Comparison of ENCODE assay signal across 7 cellular contexts in the genomic region with DNA sequence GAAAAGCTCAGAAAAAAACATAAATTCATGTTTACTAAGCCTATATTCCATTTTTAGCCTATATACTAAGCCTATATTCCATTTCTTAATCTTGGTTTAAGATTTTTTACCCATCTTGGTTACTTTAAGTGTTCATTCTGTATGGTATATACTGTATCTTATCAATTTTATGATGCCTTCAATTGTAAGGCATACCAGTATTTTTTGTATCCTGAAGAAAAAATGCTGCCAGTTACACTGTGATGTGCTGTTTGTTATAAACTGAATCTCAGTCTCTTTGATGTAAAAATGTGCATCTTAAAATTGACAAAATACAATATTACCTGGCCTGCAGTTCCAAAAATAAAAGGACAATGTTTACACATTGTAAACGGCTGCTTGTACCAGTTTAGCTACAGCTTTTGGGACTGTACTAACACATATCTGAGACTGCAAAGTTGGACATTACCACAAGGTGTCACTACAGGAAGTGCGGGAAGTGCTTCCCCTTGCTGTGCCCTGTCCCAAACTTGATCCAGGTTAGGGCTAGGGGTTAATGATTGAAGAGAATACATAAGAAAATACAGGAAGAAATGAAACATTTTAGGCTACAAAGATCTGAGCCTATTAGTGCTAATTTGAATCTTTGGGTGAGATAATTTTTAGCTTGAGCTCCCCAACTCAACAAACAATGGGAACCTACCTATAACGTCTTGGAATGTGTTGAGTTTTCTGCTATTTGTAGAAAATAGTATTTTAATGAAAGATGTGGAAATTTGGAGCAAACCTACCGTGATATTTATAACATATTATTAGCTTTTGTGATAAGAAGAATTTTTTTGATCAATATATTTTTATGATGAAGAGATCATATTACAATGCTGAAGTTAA.
A peak's percentile ranks its signal among the peaks of the same experiment; 100 is the strongest.
DNase-seq lines count a peak whose midpoint lies in the region; ATAC-seq and TF ChIP-seq lines count a peak whose summit lies in the region.

No MANE protein-coding gene starts in this region.

- H3K9me3 Mint-ChIP-seq in stimulated activated naive B cell treated with anti-CD40 and anti-IgM and Interleukin-4, amounts not matched to agents 10 μg/mL and 1 μg/mL and 100 μg/mL, for 72 hours, result peaks cover 0 to 9% of the 10 kb centered on the region in 2 donors

- peaks cover 13 to 16% of the 10 kb centered on the region in 2 donors for H3K27me3 Mint-ChIP-seq in stimulated activated naive B cell treated with anti-CD40 and anti-IgM and Interleukin-4, amounts not matched to agents 10 μg/mL and 1 μg/mL and 100 μg/mL, for 72 hours

- no peaks in the 10 kb centered on the region for H3K4me1 ChIP-seq in hepatocyte (ENCODE audit: insufficient read depth)

- H3K27me3 ChIP-seq in hepatocyte, result no peaks in the 10 kb centered on the region

- H4K20me1 ChIP-seq in hepatocyte (ENCODE audit: insufficient read depth, poor library complexity, severe bottlenecking), result no peaks in the 10 kb centered on the region

- peaks cover 2 to 14% of the 10 kb centered on the region in 2 donors for H3K4me1 Mint-ChIP-seq in stimulated activated naive B cell treated with anti-CD40 and anti-IgM and Interleukin-4, amounts not matched to agents 10 μg/mL and 1 μg/mL and 100 μg/mL, for 72 hours

- peak; percentile 83 for TF ChIP-seq CTCF in hepatocyte (IDR thresholded peaks at IDR 0.05; ENCODE audit: poor library complexity)

- H3K36me3 Mint-ChIP-seq in stimulated activated naive B cell treated with anti-CD40 and anti-IgM and Interleukin-4, amounts not matched to agents 10 μg/mL and 1 μg/mL and 100 μg/mL, for 72 hours, result peaks cover 0 to 2% of the 10 kb centered on the region in 2 donors

- no peaks in the 10 kb centered on the region for H3K36me3 ChIP-seq in hepatocyte (replicated peaks; ENCODE audit: insufficient read depth, low read depth)

- H3K27ac Mint-ChIP-seq in stimulated activated naive B cell treated with anti-CD40 and anti-IgM and Interleukin-4, amounts not matched to agents 10 μg/mL and 1 μg/mL and 100 μg/mL, for 72 hours, result no peak overlapping the region

- peak; percentile 96 for ATAC-seq in HG03103 (IDR thresholded peaks at IDR 0.05; ENCODE audit: low read depth, unreplicated experiment)
- peak; percentile 51 to 71 for ATAC-seq in stimulated activated naive B cell treated with anti-CD40 and anti-IgM and Interleukin-4, amounts not matched to agents 10 μg/mL and 1 μg/mL and 100 μg/mL, for 72 hours (replicated peaks)

- no peaks in the 10 kb centered on the region for H3K9me2 ChIP-seq in hepatocyte (replicated peaks; ENCODE audit: insufficient read depth)

- no peak overlapping the region for H3K4me2 ChIP-seq in hepatocyte

- H3K4me3 ChIP-seq in hepatocyte, result no peak overlapping the region

- 35% methylated on average over 4 of the region's 4 CpGs for WGBS in hepatocyte (ENCODE audit: low lambda C conversion rate, missing lambda C conversion rate)

- peak; percentile 60 for DNase-seq in Daoy (ENCODE audit: low read depth)
- DNase-seq in GM19238 (ENCODE audit: insufficient read length, low spot score), result peak; percentile 15
- peak; percentile 63 for DNase-seq in NCI-H2196 (lab: John Stamatoyannopoulos, UW; ENCODE audit: unreplicated experiment)
- DNase-seq in amniotic epithelial cell (ENCODE audit: low read depth), result peak; percentile 37
- DNase-seq in hepatocyte (ENCODE audit: low spot score), result peak; percentile 70
- no peak for DNase-seq in stimulated activated naive B cell treated with anti-CD40 and anti-IgM and Interleukin-4, amounts not matched to agents 10 μg/mL and 1 μg/mL and 100 μg/mL, for 72 hours

- no peak overlapping the region for H3K4me3 Mint-ChIP-seq in stimulated activated naive B cell treated with anti-CD40 and anti-IgM and Interleukin-4, amounts not matched to agents 10 μg/mL and 1 μg/mL and 100 μg/mL, for 72 hours

- no peak overlapping the region for H3K27ac ChIP-seq in hepatocyte

- H2AFZ ChIP-seq in hepatocyte, result no peak overlapping the region

- H3K9me3 ChIP-seq in hepatocyte (ENCODE audit: low read depth), result no peaks in the 10 kb centered on the region

- no peaks in the 10 kb centered on the region for H3K79me2 ChIP-seq in hepatocyte
